Comparison of ENCODE assay signal across 11 cellular contexts in the genomic region with DNA sequence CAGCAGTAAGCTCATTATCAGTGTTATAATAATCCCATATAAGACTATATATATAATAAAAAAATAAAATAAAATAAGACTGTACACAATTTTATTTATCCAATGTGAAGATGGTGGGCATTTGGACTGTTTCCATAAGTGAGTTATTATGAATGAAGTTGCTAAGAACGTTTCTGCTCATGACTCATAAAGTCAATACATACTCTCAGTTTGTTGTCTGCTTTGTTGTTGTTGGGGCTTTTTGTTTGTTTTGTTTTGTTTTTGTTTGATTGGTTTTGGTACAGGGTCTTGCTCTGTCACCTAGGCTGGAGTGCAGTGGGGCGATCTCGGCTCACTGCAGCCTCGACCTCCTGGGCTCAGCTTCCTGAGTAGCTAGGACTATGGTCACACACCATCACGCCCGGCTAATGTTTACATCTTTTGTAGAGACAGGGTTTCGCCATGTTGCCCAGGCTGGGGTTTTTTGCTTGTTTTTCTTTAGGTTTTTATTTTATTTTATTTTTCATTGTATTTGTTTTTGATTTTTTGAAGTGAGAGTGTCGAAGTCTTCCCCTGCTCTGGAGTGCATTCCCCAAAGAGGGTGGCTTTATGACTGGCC. TPM values are rescaled to one million over a fixed set of nuclear protein-coding genes. Genes with fewer than 3 reads are reported as not detected.
DNase-seq lines count a peak whose midpoint lies in the region; ATAC-seq, FAIRE-seq and TF ChIP-seq lines count a peak whose summit lies in the region.
"Had no signal": no experiment of that assay in that cellular context is flagged by ENCODE, and none has a peak within 500 bp of the region (broad histone marks: within the 10 kb centered on the region; RNA-seq: fewer than 3 reads in every experiment).

No MANE protein-coding gene starts in this region.

- no peak for ATAC-seq in activated T-helper 17 cell treated with anti-CD3 and anti-CD28 coated beads, Interleukin-2, amount 50 U/mL, for 72 hours (replicated peaks)
- ATAC-seq in aorta (ENCODE audit: low FRiP score) (no peak), HG03378 (IDR thresholded peaks at IDR 0.05; ENCODE audit: unreplicated experiment) (no peak)

- H3K4me3 ChIP-seq in left ventricle myocardium inferior, result peak overlapping the region; percentile 76
- no peak overlapping the region for H3K4me3 ChIP-seq in right atrium auricular region
- peak overlapping the region in 1 of 3 experiments; percentile 47 for H3K4me3 ChIP-seq in keratinocyte (ENCODE audit: control insufficient read depth in 2 of 3, extremely low read depth in 1 of 3, insufficient read depth in 2 of 3, low read depth in 1 of 3, low read length in 3 of 3)
- no peak overlapping the region for H3K4me3 ChIP-seq in aorta (ENCODE audit: low read length in 2 of 2)

- 42 to 51% methylated on average over 8 of the region's 8 CpGs for WGBS in aorta, 2 donors

- peak overlapping the region; percentile 100 for H3K27ac Mint-ChIP-seq in activated T-helper 17 cell treated with anti-CD3 and anti-CD28 coated beads, Interleukin-2, amount 50 U/mL, for 72 hours

- H3K27me3 ChIP-seq in left ventricle myocardium inferior (ENCODE audit: low read depth), result no peaks in the 10 kb centered on the region
- H3K27me3 ChIP-seq in right atrium auricular region, result no peaks in the 10 kb centered on the region
- H3K27me3 ChIP-seq in keratinocyte (ENCODE audit: control insufficient read depth, extremely low read depth, insufficient read depth, low read length), result no peaks in the 10 kb centered on the region
- H3K27me3 ChIP-seq in aorta (ENCODE audit: control insufficient read depth in 1 of 2, insufficient read depth in 2 of 2, low read length in 1 of 2), result no peaks in the 10 kb centered on the region

- peaks cover 33% of the 10 kb centered on the region for H3K4me1 Mint-ChIP-seq in activated T-helper 17 cell treated with anti-CD3 and anti-CD28 coated beads, Interleukin-2, amount 50 U/mL, for 72 hours

- H3K27me3 Mint-ChIP-seq in activated T-helper 17 cell treated with anti-CD3 and anti-CD28 coated beads, Interleukin-2, amount 50 U/mL, for 72 hours, result no peaks in the 10 kb centered on the region

- H3K9ac ChIP-seq in keratinocyte (ENCODE audit: control insufficient read depth, extremely low read depth, insufficient read depth, low read length), result no peak overlapping the region

- peaks cover 50% of the 10 kb centered on the region for H3K36me3 Mint-ChIP-seq in activated T-helper 17 cell treated with anti-CD3 and anti-CD28 coated beads, Interleukin-2, amount 50 U/mL, for 72 hours (ENCODE audit: low read depth)

- no peak for TF ChIP-seq CTCF in left ventricle myocardium inferior (IDR thresholded peaks at IDR 0.05; ENCODE audit: borderline replicate concordance)
- TF ChIP-seq CTCF in right atrium auricular region (IDR thresholded peaks at IDR 0.05), result no peak
- TF ChIP-seq CTCF in keratinocyte (optimal IDR thresholded peaks at IDR 0.05 in 1 of 3, IDR thresholded peaks at IDR 0.05 in 1 of 3, conservative IDR thresholded peaks at IDR 0.05 in 1 of 3; ENCODE audit: extremely low read depth in 1 of 3, insufficient read depth in 2 of 3, low read length in 3 of 3), result no peak

- H3K4me2 ChIP-seq in keratinocyte (ENCODE audit: control insufficient read depth, extremely low read depth, insufficient read depth, low read depth, low read length), result peak overlapping the region; percentile 76

- no peaks in the 10 kb centered on the region for H3K36me3 ChIP-seq in left ventricle myocardium inferior
- H3K36me3 ChIP-seq in right atrium auricular region, result no peaks in the 10 kb centered on the region
- H3K36me3 ChIP-seq in keratinocyte (ENCODE audit: control insufficient read depth in 2 of 2, extremely low read depth in 1 of 2, insufficient read depth in 2 of 2, low read length in 2 of 2), result no peaks in the 10 kb centered on the region
- no peaks in the 10 kb centered on the region for H3K36me3 ChIP-seq in aorta (ENCODE audit: control insufficient read depth in 1 of 2, insufficient read depth in 2 of 2, low read length in 1 of 2)

- peak overlapping the region; percentile 97 for H3K4me3 Mint-ChIP-seq in activated T-helper 17 cell treated with anti-CD3 and anti-CD28 coated beads, Interleukin-2, amount 50 U/mL, for 72 hours

- H4K20me1 ChIP-seq in keratinocyte (ENCODE audit: control insufficient read depth, extremely low read depth, insufficient read depth, low read length), result peaks cover 2% of the 10 kb centered on the region

- H3K79me2 ChIP-seq in keratinocyte (ENCODE audit: control insufficient read depth, insufficient read depth, low read length), result no peaks in the 10 kb centered on the region

- intact Hi-C loops in left ventricle myocardium inferior (cut with micrococcal nuclease) (no loop called here), aorta (cut with DNase I) (loop anchor here in 1 of 2 donors (1.0 to 10.0 kb wide), 2 partner anchors 35 to 78 kb away; partner anchors contain the start of gene TRIM52)

- no peaks in the 10 kb centered on the region for H3K9me1 ChIP-seq in keratinocyte (ENCODE audit: control insufficient read depth, extremely low read depth, insufficient read depth, low read length)

- dilution Hi-C loops in keratinocyte (cut with MboI; ENCODE audit: extremely low pct_ligation_motif_present, low sequenced_read_pairs), result no loop called here

- DNase-seq in left ventricle myocardium inferior (no peak), right atrium auricular region (ENCODE audit: low spot score) (no peak), keratinocyte (ENCODE audit: low read depth, low spot score) (no peak), aorta (peak; percentile 14 to 33), NCI-H69 (lab: John Stamatoyannopoulos, UW) (no peak), iPS-NIHi11 (ENCODE audit: low spot score) (no peak)
- DNase-seq: DMS 273 treated with DMSO at 0.1 percent for 48 hours, MV-4-11 had no signal

- peak overlapping the region; percentile 97 for H3K27ac ChIP-seq in left ventricle myocardium inferior (replicated peaks)
- peak overlapping the region in 1 of 2 donors; percentile 94 for H3K27ac ChIP-seq in right atrium auricular region
- H3K27ac ChIP-seq in keratinocyte (ENCODE audit: control insufficient read depth, insufficient read depth, low read length), result peak overlapping the region; percentile 14
- no peak overlapping the region for H3K27ac ChIP-seq in aorta (ENCODE audit: low read depth in 1 of 2, low read length in 2 of 2)

- H3K4me1 ChIP-seq in left ventricle myocardium inferior, result peaks cover 61% of the 10 kb centered on the region
- H3K4me1 ChIP-seq in right atrium auricular region, result peaks cover 0 to 44% of the 10 kb centered on the region in 2 donors
- H3K4me1 ChIP-seq in keratinocyte (ENCODE audit: control insufficient read depth, extremely low read depth, insufficient read depth, low read length), result peaks cover 12% of the 10 kb centered on the region
- H3K4me1 ChIP-seq in aorta (ENCODE audit: control insufficient read depth in 1 of 2, insufficient read depth in 2 of 2, low read length in 2 of 2), result no peaks in the 10 kb centered on the region

- H3K9me3 ChIP-seq in left ventricle myocardium inferior (replicated peaks) (no peaks in the 10 kb centered on the region), right atrium auricular region (no peaks in the 10 kb centered on the region), keratinocyte (ENCODE audit: control insufficient read depth, low read depth, low read length) (no peaks in the 10 kb centered on the region), aorta (ENCODE audit: control insufficient read depth, low read length) (no peaks in the 10 kb centered on the region)

- H3K9me3 Mint-ChIP-seq in activated T-helper 17 cell treated with anti-CD3 and anti-CD28 coated beads, Interleukin-2, amount 50 U/mL, for 72 hours, result peaks cover 5% of the 10 kb centered on the region

- peak overlapping the region; percentile 22 for H2AFZ ChIP-seq in keratinocyte (ENCODE audit: control insufficient read depth, low read length)

- no peak for FAIRE-seq in keratinocyte (lab: Jason Lieb, UNC)

RNA-seq across cellular contexts. Expression of gene TRIM7, which starts 18.0 kb away (rescaled TPM):
- total RNA-seq in left ventricle myocardium inferior, result 6.4 TPM
- 1 to 10 TPM; 4.1 to 7.7 TPM for total RNA-seq in right atrium auricular region
- 1 to 10 TPM; 2.7 to 5.9 TPM for total RNA-seq in activated T-helper 17 cell treated with anti-CD3 and anti-CD28 coated beads, Interleukin-2, amount 50 U/mL, for 72 hours
- 21.7 to 27.6 TPM (median 22.4 TPM) in 3 replicates for polyA plus RNA-seq in keratinocyte
- polyA plus RNA-seq in keratinocyte (2011; ENCODE audit: low read depth), result 8.8 TPM
- polyA plus RNA-seq in keratinocyte (2011; cell fraction: cytosol; rRNA removed), result 20.1 and 22.0 TPM in 2 replicates
- polyA plus RNA-seq in keratinocyte (2011; cell fraction: nucleus; rRNA removed), result 28.5 and 29.7 TPM in 2 replicates
- polyA plus RNA-seq in keratinocyte (2012; ENCODE audit: low replicate concordance), result 16.7 and 25.6 TPM in 2 replicates
- 7.2 to 10.6 TPM (median 8.1 TPM) in 3 replicates for polyA minus RNA-seq in keratinocyte
- 15.7 TPM for polyA minus RNA-seq in keratinocyte (2011; cell fraction: cytosol; rRNA and poly(A)+ RNA removed)
- polyA minus RNA-seq in keratinocyte (2011; cell fraction: nucleus; rRNA and poly(A)+ RNA removed), result 7.7 and 9.9 TPM in 2 replicates
- 1 to 10 TPM; 3.0 to 6.9 TPM for total RNA-seq in aorta
- 1 to 10 TPM; 4.3 to 6.3 TPM for polyA plus RNA-seq in aorta

RNA-seq across cellular contexts. Expression of gene TRIM41, which starts 36.1 kb away (rescaled TPM):
- total RNA-seq in left ventricle myocardium inferior (26.4 TPM), right atrium auricular region (10 to 100 TPM; 10.0 to 11.2 TPM), aorta (10 to 100 TPM; 15.2 to 21.4 TPM)
- 10 to 100 TPM; 27.1 to 30.8 TPM for total RNA-seq in activated T-helper 17 cell treated with anti-CD3 and anti-CD28 coated beads, Interleukin-2, amount 50 U/mL, for 72 hours
- polyA plus RNA-seq in keratinocyte (11.8 to 14.1 TPM (median 13.4 TPM) in 3 replicates), aorta (10 to 100 TPM; 15.7 to 22.2 TPM)
- 6.8 TPM for polyA plus RNA-seq in keratinocyte (2011; ENCODE audit: low read depth)
- 9.2 and 12.8 TPM in 2 replicates for polyA plus RNA-seq in keratinocyte (2011; cell fraction: cytosol; rRNA removed)
- polyA plus RNA-seq in keratinocyte (2011; cell fraction: nucleus; rRNA removed), result 40.3 and 44.3 TPM in 2 replicates
- polyA plus RNA-seq in keratinocyte (2012; ENCODE audit: low replicate concordance), result 12.2 and 19.8 TPM in 2 replicates
- 5.2 to 10.3 TPM (median 5.3 TPM) in 3 replicates for polyA minus RNA-seq in keratinocyte
- polyA minus RNA-seq in keratinocyte (2011; cell fraction: cytosol; rRNA and poly(A)+ RNA removed), result 12.5 TPM
- polyA minus RNA-seq in keratinocyte (2011; cell fraction: nucleus; rRNA and poly(A)+ RNA removed), result 11.0 and 11.1 TPM in 2 replicates

RNA-seq across cellular contexts. Expression of gene OR2V2, which starts 39.6 kb away (rescaled TPM):
- not detected for total RNA-seq in left ventricle myocardium inferior
- not detected for total RNA-seq in right atrium auricular region
- not detected for total RNA-seq in activated T-helper 17 cell treated with anti-CD3 and anti-CD28 coated beads, Interleukin-2, amount 50 U/mL, for 72 hours
- not detected in 3 replicates for polyA plus RNA-seq in keratinocyte
- not detected for polyA plus RNA-seq in keratinocyte (2011; ENCODE audit: low read depth)
- polyA plus RNA-seq in keratinocyte (2011; cell fraction: cytosol; rRNA removed), result not detected in 2 replicates
- polyA plus RNA-seq in keratinocyte (2011; cell fraction: nucleus; rRNA removed), result not detected in 2 replicates
- not detected in 2 replicates for polyA plus RNA-seq in keratinocyte (2012; ENCODE audit: low replicate concordance)
- not detected in 3 replicates for polyA minus RNA-seq in keratinocyte
- not detected for polyA minus RNA-seq in keratinocyte (2011; cell fraction: cytosol; rRNA and poly(A)+ RNA removed)
- not detected in 2 replicates for polyA minus RNA-seq in keratinocyte (2011; cell fraction: nucleus; rRNA and poly(A)+ RNA removed)
- total RNA-seq in aorta, result not detected
- polyA plus RNA-seq in aorta, result not detected
- total RNA-seq: glomerular endothelial cell had no signal

RNA-seq across cellular contexts. Expression of gene OR2V1, which starts 56.0 kb away (rescaled TPM):
- total RNA-seq in left ventricle myocardium inferior (not detected), right atrium auricular region (not detected), aorta (not detected)
- not detected for total RNA-seq in activated T-helper 17 cell treated with anti-CD3 and anti-CD28 coated beads, Interleukin-2, amount 50 U/mL, for 72 hours
- polyA plus RNA-seq in keratinocyte (not detected in 3 replicates), aorta (not detected)
- not detected for polyA plus RNA-seq in keratinocyte (2011; ENCODE audit: low read depth)
- not detected in 2 replicates for polyA plus RNA-seq in keratinocyte (2011; cell fraction: cytosol; rRNA removed)
- polyA plus RNA-seq in keratinocyte (2011; cell fraction: nucleus; rRNA removed), result not detected in 2 replicates
- not detected in 2 replicates for polyA plus RNA-seq in keratinocyte (2012; ENCODE audit: low replicate concordance)
- not detected in 3 replicates for polyA minus RNA-seq in keratinocyte
- not detected for polyA minus RNA-seq in keratinocyte (2011; cell fraction: cytosol; rRNA and poly(A)+ RNA removed)
- not detected in 2 replicates for polyA minus RNA-seq in keratinocyte (2011; cell fraction: nucleus; rRNA and poly(A)+ RNA removed)
- total RNA-seq: glomerular endothelial cell had no signal

RNA-seq across cellular contexts. Expression of gene RACK1, which starts 56.7 kb away (rescaled TPM):
- total RNA-seq in left ventricle myocardium inferior (628 TPM), right atrium auricular region (1,000 to 10,000 TPM; 1,155 to 1,413 TPM), aorta (1,000 to 10,000 TPM in 1 of 2 donors, 100 to 1,000 TPM in 1; 922 to 1,191 TPM)
- 1,000 to 10,000 TPM; 2,150 to 2,706 TPM for total RNA-seq in activated T-helper 17 cell treated with anti-CD3 and anti-CD28 coated beads, Interleukin-2, amount 50 U/mL, for 72 hours
- polyA plus RNA-seq in keratinocyte (3,291 to 4,197 TPM (median 3,883 TPM) in 3 replicates), aorta (1,000 to 10,000 TPM; 1,838 to 2,024 TPM)
- 6,866 TPM for polyA plus RNA-seq in keratinocyte (2011; ENCODE audit: low read depth)
- polyA plus RNA-seq in keratinocyte (2011; cell fraction: cytosol; rRNA removed), result 3,208 and 4,094 TPM in 2 replicates
- 1,292 and 1,405 TPM in 2 replicates for polyA plus RNA-seq in keratinocyte (2011; cell fraction: nucleus; rRNA removed)
- polyA plus RNA-seq in keratinocyte (2012; ENCODE audit: low replicate concordance), result 2,997 and 3,266 TPM in 2 replicates
- polyA minus RNA-seq in keratinocyte, result 6,396 to 10,268 TPM (median 9,173 TPM) in 3 replicates
- polyA minus RNA-seq in keratinocyte (2011; cell fraction: cytosol; rRNA and poly(A)+ RNA removed), result 5,229 TPM
- 1,104 and 1,134 TPM in 2 replicates for polyA minus RNA-seq in keratinocyte (2011; cell fraction: nucleus; rRNA and poly(A)+ RNA removed)

Comparison
In these comparisons a context has a peak if more than half of its experiments do, and no peak if none do; other contexts are left out.
1. DNase-seq: peak in aorta (2 of 2); none in left ventricle myocardium inferior (single experiment), right atrium auricular region (single experiment), keratinocyte (single experiment), NCI-H69 (single experiment) and iPS-NIHi11 (single experiment).
2. H3K27ac ChIP-seq: peak in left ventricle myocardium inferior (single experiment) and keratinocyte (single experiment); none in aorta (0 of 2).